In genomic region chr4:169984203-169984602, GRCh38 we compare ENCODE assay signal across 21 cellular contexts. TPM values are rescaled to one million over a fixed set of nuclear protein-coding genes. Genes with fewer than 3 reads are reported as not detected.
DNase-seq lines count a peak whose midpoint lies in the region; ATAC-seq, FAIRE-seq and TF ChIP-seq lines count a peak whose summit lies in the region.
"Had no signal": no experiment of that assay in that cellular context is flagged by ENCODE, and none has a peak within 500 bp of the region (broad histone marks: within the 10 kb centered on the region; RNA-seq: fewer than 3 reads in every experiment).

No MANE protein-coding gene starts in this region.

- no peak overlapping the region for H3K9ac ChIP-seq in keratinocyte (ENCODE audit: control insufficient read depth, extremely low read depth, insufficient read depth, low read length)

- H2AFZ ChIP-seq in keratinocyte (ENCODE audit: control insufficient read depth, low read length) = no peak overlapping the region

- CTCF ChIA-PET in CD8-positive, alpha-beta T cell (lab: Charles Lee) = no interaction called here

- H3K36me3 ChIP-seq in WERI-Rb-1 (no peaks in the 10 kb centered on the region), keratinocyte (ENCODE audit: control insufficient read depth in 2 of 2, extremely low read depth in 1 of 2, insufficient read depth in 2 of 2, low read length in 2 of 2) (no peaks in the 10 kb centered on the region)
- H3K36me3 ChIP-seq in CD8-positive, alpha-beta T cell (ENCODE audit: insufficient read depth, low read length) = no peaks in the 10 kb centered on the region
- H3K36me3 ChIP-seq: HAP-1 had no signal

- H3K9me1 ChIP-seq in keratinocyte (ENCODE audit: control insufficient read depth, extremely low read depth, insufficient read depth, low read length) = no peaks in the 10 kb centered on the region

- no peak for TF ChIP-seq CTCF in WERI-Rb-1 (IDR thresholded peaks at IDR 0.05; ENCODE audit: low read depth, low read length)
- no peak for TF ChIP-seq CTCF in keratinocyte (optimal IDR thresholded peaks at IDR 0.05 in 1 of 3, IDR thresholded peaks at IDR 0.05 in 1 of 3, conservative IDR thresholded peaks at IDR 0.05 in 1 of 3; ENCODE audit: extremely low read depth in 1 of 3, insufficient read depth in 2 of 3, low read length in 3 of 3)
- no peak for TF ChIP-seq CTCF in CD8-positive, alpha-beta T cell (IDR thresholded peaks at IDR 0.05)

- H3K4me1 Mint-ChIP-seq in CD8-positive, alpha-beta T cell (ENCODE audit: low read depth) = no peaks in the 10 kb centered on the region

- no peaks in the 10 kb centered on the region for H4K20me1 ChIP-seq in keratinocyte (ENCODE audit: control insufficient read depth, extremely low read depth, insufficient read depth, low read length)

- no peak overlapping the region for H3K4me2 ChIP-seq in keratinocyte (ENCODE audit: control insufficient read depth, extremely low read depth, insufficient read depth, low read depth, low read length)

- H3K36me3 Mint-ChIP-seq in CD8-positive, alpha-beta T cell = no peaks in the 10 kb centered on the region
- H3K36me3 Mint-ChIP-seq: CD4-positive, alpha-beta memory T cell had no signal

- peak; percentile 62 for DNase-seq in LHCN-M2 (ENCODE audit: low read depth)
- DNase-seq in WERI-Rb-1 = no peak
- no peak for DNase-seq in keratinocyte (ENCODE audit: low read depth, low spot score)
- peak; percentile 61 for DNase-seq in superior temporal gyrus (ENCODE audit: extremely low spot score)
- DNase-seq in CD8-positive, alpha-beta T cell = no peak
- no peak for DNase-seq in stimulated activated CD4-positive, alpha-beta T cell treated with anti-CD3 and anti-CD28 coated beads, Interleukin-4, amount 100 ng/mL, for 24 hours
- DNase-seq: C1 segment of cervical spinal cord; Caco-2; CD4-positive, alpha-beta memory T cell; DMS 273 treated with DMSO at 0.1 percent for 48 hours; DMS79; EL; GDM1; GOT3; HFFc6 had no signal

- intact Hi-C loops in CD8-positive, alpha-beta T cell (cut with DNase I, micrococcal nuclease) = no loop called here

- no peaks in the 10 kb centered on the region for H3K27me3 ChIP-seq in WERI-Rb-1 (ENCODE audit: insufficient read depth, low read depth, severe bottlenecking)
- H3K27me3 ChIP-seq in keratinocyte (ENCODE audit: control insufficient read depth, extremely low read depth, insufficient read depth, low read length) = no peaks in the 10 kb centered on the region
- H3K27me3 ChIP-seq in CD8-positive, alpha-beta T cell (ENCODE audit: insufficient read depth, low read length) = no peaks in the 10 kb centered on the region

- no peak overlapping the region for H3K4me3 Mint-ChIP-seq in CD8-positive, alpha-beta T cell
- H3K4me3 Mint-ChIP-seq: CD4-positive, alpha-beta memory T cell; HFFc6 had no signal

- no peaks in the 10 kb centered on the region for H3K4me1 ChIP-seq in keratinocyte (ENCODE audit: control insufficient read depth, extremely low read depth, insufficient read depth, low read length)
- no peaks in the 10 kb centered on the region for H3K4me1 ChIP-seq in CD8-positive, alpha-beta T cell (ENCODE audit: insufficient read depth, low read length)
- H3K4me1 ChIP-seq: Caco-2, HAP-1 had no signal

- peaks cover 18% of the 10 kb centered on the region for H3K27me3 Mint-ChIP-seq in CD8-positive, alpha-beta T cell (ENCODE audit: low read depth)

- H3K27ac ChIP-seq in WERI-Rb-1 = peak overlapping the region; percentile 24
- H3K27ac ChIP-seq in keratinocyte (ENCODE audit: control insufficient read depth, insufficient read depth, low read length) = no peak overlapping the region
- H3K27ac ChIP-seq in CD8-positive, alpha-beta T cell (ENCODE audit: low read depth, low read length) = no peak overlapping the region

- no peak overlapping the region for H3K27ac Mint-ChIP-seq in CD8-positive, alpha-beta T cell
- H3K27ac Mint-ChIP-seq: CD4-positive, alpha-beta memory T cell; HFFc6 had no signal

- dilution Hi-C loops in keratinocyte (cut with MboI; ENCODE audit: extremely low pct_ligation_motif_present, low sequenced_read_pairs) = no loop called here

- no peaks in the 10 kb centered on the region for H3K79me2 ChIP-seq in keratinocyte (ENCODE audit: control insufficient read depth, insufficient read depth, low read length)

- POLR2A ChIA-PET in CD8-positive, alpha-beta T cell (lab: Charles Lee) = no interaction called here

- H3K4me3 ChIP-seq in WERI-Rb-1 (ENCODE audit: low read depth, low read length) = no peak overlapping the region
- H3K4me3 ChIP-seq in keratinocyte (ENCODE audit: control insufficient read depth in 2 of 3, extremely low read depth in 1 of 3, insufficient read depth in 2 of 3, low read depth in 1 of 3, low read length in 3 of 3) = no peak overlapping the region
- no peak overlapping the region for H3K4me3 ChIP-seq in CD8-positive, alpha-beta T cell (ENCODE audit: low read depth, low read length)
- H3K4me3 ChIP-seq: GM12878, HAP-1 had no signal

- H3K9me3 Mint-ChIP-seq in CD8-positive, alpha-beta T cell = no peaks in the 10 kb centered on the region
- H3K9me3 Mint-ChIP-seq: CD4-positive, alpha-beta memory T cell; HFFc6 had no signal

- no peak for ATAC-seq in CD8-positive, alpha-beta T cell
- ATAC-seq in GM19455 (IDR thresholded peaks at IDR 0.05; ENCODE audit: unreplicated experiment) = no peak
- ATAC-seq: GM12878 had no signal

- no peaks in the 10 kb centered on the region for H3K9me3 ChIP-seq in WERI-Rb-1 (ENCODE audit: severe bottlenecking)
- no peaks in the 10 kb centered on the region for H3K9me3 ChIP-seq in keratinocyte (ENCODE audit: control insufficient read depth, low read depth, low read length)
- no peaks in the 10 kb centered on the region for H3K9me3 ChIP-seq in CD8-positive, alpha-beta T cell (ENCODE audit: low read length)
- H3K9me3 ChIP-seq: Caco-2, HAP-1 had no signal

- peak; percentile 61 for FAIRE-seq in keratinocyte (lab: Jason Lieb, UNC)
- FAIRE-seq: D721Med, GM12878, GM19239, H54 had no signal

RNA-seq across cellular contexts. Expression of gene MFAP3L, which starts 42.0 kb away (rescaled TPM):
- 9.1 and 10.2 TPM in 2 replicates for total RNA-seq in LHCN-M2 (2014; rRNA removed)
- 2.9 TPM for polyA plus RNA-seq in LHCN-M2 (2012)
- polyA plus RNA-seq in keratinocyte = 7.6 to 10.8 TPM (median 10.2 TPM) in 3 replicates
- polyA plus RNA-seq in keratinocyte (2011; ENCODE audit: low read depth) = 7.8 TPM
- 4.8 and 7.0 TPM in 2 replicates for polyA plus RNA-seq in keratinocyte (2011; cell fraction: cytosol; rRNA removed)
- 9.5 and 10.7 TPM in 2 replicates for polyA plus RNA-seq in keratinocyte (2011; cell fraction: nucleus; rRNA removed)
- 6.2 and 7.4 TPM in 2 replicates for polyA plus RNA-seq in keratinocyte (2012; ENCODE audit: low replicate concordance)
- 29.5 to 58.8 TPM (median 49.4 TPM) in 3 replicates for polyA minus RNA-seq in keratinocyte
- 8.1 TPM for polyA minus RNA-seq in keratinocyte (2011; cell fraction: cytosol; rRNA and poly(A)+ RNA removed)
- 10.0 and 30.9 TPM in 2 replicates for polyA minus RNA-seq in keratinocyte (2011; cell fraction: nucleus; rRNA and poly(A)+ RNA removed)
- 1 to 10 TPM; 1.4 TPM for total RNA-seq in CD8-positive, alpha-beta T cell

Comparison
In these comparisons a context has a peak if more than half of its experiments do, and no peak if none do; other contexts are left out.
1. DNase-seq: peak in LHCN-M2 (single experiment) and superior temporal gyrus (single experiment); none in WERI-Rb-1 (single experiment), keratinocyte (single experiment), CD8-positive, alpha-beta T cell (0 of 7) and stimulated activated CD4-positive, alpha-beta T cell treated with anti-CD3 and anti-CD28 coated beads, Interleukin-4, amount 100 ng/mL, for 24 hours (single experiment).